ENCODE assay signal across 1 cellular context in genomic region chr21:33963848-33964555, GRCh38.
TF ChIP-seq lines count a peak whose summit lies in the region.

No MANE protein-coding gene starts in this region.

TF ChIP-seq in GM23338, 12 proteins besides CTCF, POLR2A, EP300 and RAD21:
- TF ChIP-seq EZH2 (IDR thresholded peaks at IDR 0.05; ENCODE audit: low read depth, unreplicated experiment), result no peak
- TF ChIP-seq NANOG (IDR thresholded peaks at IDR 0.05; ENCODE audit: borderline replicate concordance), result no peak
- no peak for TF ChIP-seq JUNB (IDR thresholded peaks at IDR 0.05; ENCODE audit: unreplicated experiment)
- no peak for TF ChIP-seq POLR2AphosphoS5 (IDR thresholded peaks at IDR 0.05; ENCODE audit: low read depth)
- TF ChIP-seq, protein P1, sequence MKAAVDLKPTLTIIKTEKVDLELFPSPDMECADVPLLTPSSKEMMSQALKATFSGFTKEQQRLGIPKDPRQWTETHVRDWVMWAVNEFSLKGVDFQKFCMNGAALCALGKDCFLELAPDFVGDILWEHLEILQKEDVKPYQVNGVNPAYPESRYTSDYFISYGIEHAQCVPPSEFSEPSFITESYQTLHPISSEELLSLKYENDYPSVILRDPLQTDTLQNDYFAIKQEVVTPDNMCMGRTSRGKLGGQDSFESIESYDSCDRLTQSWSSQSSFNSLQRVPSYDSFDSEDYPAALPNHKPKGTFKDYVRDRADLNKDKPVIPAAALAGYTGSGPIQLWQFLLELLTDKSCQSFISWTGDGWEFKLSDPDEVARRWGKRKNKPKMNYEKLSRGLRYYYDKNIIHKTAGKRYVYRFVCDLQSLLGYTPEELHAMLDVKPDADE (IDR thresholded peaks at IDR 0.05), result no peak
- no peak for TF ChIP-seq STAT1 (IDR thresholded peaks at IDR 0.05; ENCODE audit: unreplicated experiment)
